ENCODE assay signal across 22 cellular contexts in genomic region chr6:90516074-90516660, GRCh38.
"Had no signal": no experiment of that assay in that cellular context is flagged by ENCODE, and none has a peak within 500 bp of the region (broad histone marks: within the 10 kb centered on the region; RNA-seq: fewer than 3 reads in every experiment).

No MANE protein-coding gene starts in this region.

- H3K27me3 ChIP-seq: left lung, suprapubic skin, tibial nerve had no signal

- DNase-seq: activated B cell treated with CpG ODN at 0.5 μM for 24 hours; activated CD4-positive, alpha-beta T cell treated with anti-CD3 and anti-CD28 coated beads for 36 hours; activated CD8-positive, alpha-beta memory T cell treated with anti-CD3 and anti-CD28 coated beads, Interleukin-2, amount 10 ng/mL, durations not matched to agents 7 days and 5 days; activated CD8-positive, alpha-beta T cell treated with anti-CD3 and anti-CD28 coated beads, Interleukin-2, amount 10 ng/mL, durations not matched to agents 7 days and 5 days; activated T-cell treated with anti-CD3 and anti-CD28 coated beads, Interleukin-2, amount 50 U/mL, for 48 hours; anterior cingulate cortex; effector memory CD8-positive, alpha-beta T cell; foreskin fibroblast; kidney glomerular epithelial cell; left lung; lower lobe of right lung; mucosa of descending colon; stimulated activated CD4-positive, alpha-beta T cell treated with anti-CD3 and anti-CD28 coated beads, Interleukin-1b, Interleukin-23, amount 100 ng/mL, for 48 hours; stimulated activated CD4-positive, alpha-beta T cell treated with anti-CD3 and anti-CD28 coated beads, Interleukin-4, amount 100 ng/mL, for 4 hours; stimulated activated CD8-positive, alpha-beta memory T cell treated with anti-CD3 and anti-CD28 coated beads, Interleukin-4, amount 100 ng/mL, for 48 hours; stimulated activated naive CD8-positive, alpha-beta T cell treated with anti-CD3 and anti-CD28 coated beads, Interleukin-15, amount 100 ng/mL, for 72 hours; T-helper 2 cell had no signal

- H3K4me3 ChIP-seq: coronary artery, left lung, lower lobe of right lung, mucosa of descending colon, smooth muscle cell, suprapubic skin, tibial nerve had no signal

- H3K27ac ChIP-seq: coronary artery, left lung, lower lobe of right lung, suprapubic skin, tibial nerve had no signal

- H3K9me3 ChIP-seq: left lung, lower lobe of right lung, mucosa of descending colon, suprapubic skin, tibial nerve had no signal

- H3K4me2 ChIP-seq: smooth muscle cell had no signal

- H3K4me1 ChIP-seq: left lung, lower lobe of right lung, suprapubic skin, tibial nerve had no signal

- FAIRE-seq: bronchial epithelial cell had no signal
